1 cellular context compared by ENCODE assay signal in the genomic region with DNA sequence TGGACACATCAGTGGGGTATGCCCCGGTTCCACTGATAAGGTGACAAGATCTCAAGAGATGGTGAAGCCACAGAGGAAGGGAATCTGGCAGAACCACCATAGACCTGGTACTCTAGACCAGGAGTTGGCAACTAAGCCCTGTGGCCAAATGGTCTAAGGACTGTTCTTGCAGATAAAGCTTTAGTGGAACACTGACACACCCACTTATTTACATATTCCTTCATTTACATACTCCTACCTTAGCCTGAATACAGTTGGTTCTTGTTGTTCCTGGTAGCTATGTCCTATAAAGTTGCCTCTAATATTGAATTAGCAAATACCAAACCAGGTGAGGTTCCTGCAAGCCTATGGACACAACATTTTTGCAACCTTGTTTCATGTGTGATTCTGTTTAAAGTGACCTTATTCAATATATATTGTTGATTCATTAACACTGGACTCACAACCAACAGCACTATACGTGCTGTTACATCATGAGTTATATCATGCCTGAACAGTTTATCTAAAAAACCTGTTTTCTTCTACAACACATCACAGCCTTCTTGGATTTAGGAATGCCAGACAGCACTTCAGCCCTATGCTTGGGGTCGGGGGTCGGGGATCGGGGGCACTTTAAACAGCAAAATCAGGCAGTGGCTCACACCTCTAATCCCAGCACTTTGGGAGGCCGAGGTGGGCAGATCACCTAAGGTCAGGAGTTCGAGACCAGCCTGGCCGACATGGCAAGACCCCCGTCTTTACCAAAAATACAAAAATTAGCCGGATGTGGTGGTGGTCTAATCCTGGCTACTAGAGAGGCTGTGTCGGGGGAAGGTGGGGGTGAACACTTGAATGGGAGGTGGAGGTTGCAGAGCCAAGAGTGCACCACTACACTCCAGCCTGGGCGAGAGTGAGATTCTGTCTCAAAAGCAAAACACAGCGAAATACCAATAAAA.
TF ChIP-seq lines count a peak whose summit lies in the region.

No MANE protein-coding gene starts in this region.

TF ChIP-seq in K562, 482 proteins besides CTCF, POLR2A, EP300 and RAD21 (continued from another document and continues in another):
- TF ChIP-seq, protein P1, sequence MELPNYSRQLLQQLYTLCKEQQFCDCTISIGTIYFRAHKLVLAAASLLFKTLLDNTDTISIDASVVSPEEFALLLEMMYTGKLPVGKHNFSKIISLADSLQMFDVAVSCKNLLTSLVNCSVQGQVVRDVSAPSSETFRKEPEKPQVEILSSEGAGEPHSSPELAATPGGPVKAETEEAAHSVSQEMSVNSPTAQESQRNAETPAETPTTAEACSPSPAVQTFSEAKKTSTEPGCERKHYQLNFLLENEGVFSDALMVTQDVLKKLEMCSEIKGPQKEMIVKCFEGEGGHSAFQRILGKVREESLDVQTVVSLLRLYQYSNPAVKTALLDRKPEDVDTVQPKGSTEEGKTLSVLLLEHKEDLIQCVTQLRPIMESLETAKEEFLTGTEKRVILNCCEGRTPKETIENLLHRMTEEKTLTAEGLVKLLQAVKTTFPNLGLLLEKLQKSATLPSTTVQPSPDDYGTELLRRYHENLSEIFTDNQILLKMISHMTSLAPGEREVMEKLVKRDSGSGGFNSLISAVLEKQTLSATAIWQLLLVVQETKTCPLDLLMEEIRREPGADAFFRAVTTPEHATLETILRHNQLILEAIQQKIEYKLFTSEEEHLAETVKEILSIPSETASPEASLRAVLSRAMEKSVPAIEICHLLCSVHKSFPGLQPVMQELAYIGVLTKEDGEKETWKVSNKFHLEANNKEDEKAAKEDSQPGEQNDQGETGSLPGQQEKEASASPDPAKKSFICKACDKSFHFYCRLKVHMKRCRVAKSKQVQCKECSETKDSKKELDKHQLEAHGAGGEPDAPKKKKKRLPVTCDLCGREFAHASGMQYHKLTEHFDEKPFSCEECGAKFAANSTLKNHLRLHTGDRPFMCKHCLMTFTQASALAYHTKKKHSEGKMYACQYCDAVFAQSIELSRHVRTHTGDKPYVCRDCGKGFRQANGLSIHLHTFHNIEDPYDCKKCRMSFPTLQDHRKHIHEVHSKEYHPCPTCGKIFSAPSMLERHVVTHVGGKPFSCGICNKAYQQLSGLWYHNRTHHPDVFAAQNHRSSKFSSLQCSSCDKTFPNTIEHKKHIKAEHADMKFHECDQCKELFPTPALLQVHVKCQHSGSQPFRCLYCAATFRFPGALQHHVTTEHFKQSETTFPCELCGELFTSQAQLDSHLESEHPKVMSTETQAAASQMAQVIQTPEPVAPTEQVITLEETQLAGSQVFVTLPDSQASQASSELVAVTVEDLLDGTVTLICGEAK (IDR thresholded peaks at IDR 0.05), result peak; percentile 84
- TF ChIP-seq, protein P1 (CRISPR knock-in tag; IDR thresholded peaks at IDR 0.05), result peak; percentile 35; the same call in 1 of the 2 replicates
- TF ChIP-seq, protein P2, sequence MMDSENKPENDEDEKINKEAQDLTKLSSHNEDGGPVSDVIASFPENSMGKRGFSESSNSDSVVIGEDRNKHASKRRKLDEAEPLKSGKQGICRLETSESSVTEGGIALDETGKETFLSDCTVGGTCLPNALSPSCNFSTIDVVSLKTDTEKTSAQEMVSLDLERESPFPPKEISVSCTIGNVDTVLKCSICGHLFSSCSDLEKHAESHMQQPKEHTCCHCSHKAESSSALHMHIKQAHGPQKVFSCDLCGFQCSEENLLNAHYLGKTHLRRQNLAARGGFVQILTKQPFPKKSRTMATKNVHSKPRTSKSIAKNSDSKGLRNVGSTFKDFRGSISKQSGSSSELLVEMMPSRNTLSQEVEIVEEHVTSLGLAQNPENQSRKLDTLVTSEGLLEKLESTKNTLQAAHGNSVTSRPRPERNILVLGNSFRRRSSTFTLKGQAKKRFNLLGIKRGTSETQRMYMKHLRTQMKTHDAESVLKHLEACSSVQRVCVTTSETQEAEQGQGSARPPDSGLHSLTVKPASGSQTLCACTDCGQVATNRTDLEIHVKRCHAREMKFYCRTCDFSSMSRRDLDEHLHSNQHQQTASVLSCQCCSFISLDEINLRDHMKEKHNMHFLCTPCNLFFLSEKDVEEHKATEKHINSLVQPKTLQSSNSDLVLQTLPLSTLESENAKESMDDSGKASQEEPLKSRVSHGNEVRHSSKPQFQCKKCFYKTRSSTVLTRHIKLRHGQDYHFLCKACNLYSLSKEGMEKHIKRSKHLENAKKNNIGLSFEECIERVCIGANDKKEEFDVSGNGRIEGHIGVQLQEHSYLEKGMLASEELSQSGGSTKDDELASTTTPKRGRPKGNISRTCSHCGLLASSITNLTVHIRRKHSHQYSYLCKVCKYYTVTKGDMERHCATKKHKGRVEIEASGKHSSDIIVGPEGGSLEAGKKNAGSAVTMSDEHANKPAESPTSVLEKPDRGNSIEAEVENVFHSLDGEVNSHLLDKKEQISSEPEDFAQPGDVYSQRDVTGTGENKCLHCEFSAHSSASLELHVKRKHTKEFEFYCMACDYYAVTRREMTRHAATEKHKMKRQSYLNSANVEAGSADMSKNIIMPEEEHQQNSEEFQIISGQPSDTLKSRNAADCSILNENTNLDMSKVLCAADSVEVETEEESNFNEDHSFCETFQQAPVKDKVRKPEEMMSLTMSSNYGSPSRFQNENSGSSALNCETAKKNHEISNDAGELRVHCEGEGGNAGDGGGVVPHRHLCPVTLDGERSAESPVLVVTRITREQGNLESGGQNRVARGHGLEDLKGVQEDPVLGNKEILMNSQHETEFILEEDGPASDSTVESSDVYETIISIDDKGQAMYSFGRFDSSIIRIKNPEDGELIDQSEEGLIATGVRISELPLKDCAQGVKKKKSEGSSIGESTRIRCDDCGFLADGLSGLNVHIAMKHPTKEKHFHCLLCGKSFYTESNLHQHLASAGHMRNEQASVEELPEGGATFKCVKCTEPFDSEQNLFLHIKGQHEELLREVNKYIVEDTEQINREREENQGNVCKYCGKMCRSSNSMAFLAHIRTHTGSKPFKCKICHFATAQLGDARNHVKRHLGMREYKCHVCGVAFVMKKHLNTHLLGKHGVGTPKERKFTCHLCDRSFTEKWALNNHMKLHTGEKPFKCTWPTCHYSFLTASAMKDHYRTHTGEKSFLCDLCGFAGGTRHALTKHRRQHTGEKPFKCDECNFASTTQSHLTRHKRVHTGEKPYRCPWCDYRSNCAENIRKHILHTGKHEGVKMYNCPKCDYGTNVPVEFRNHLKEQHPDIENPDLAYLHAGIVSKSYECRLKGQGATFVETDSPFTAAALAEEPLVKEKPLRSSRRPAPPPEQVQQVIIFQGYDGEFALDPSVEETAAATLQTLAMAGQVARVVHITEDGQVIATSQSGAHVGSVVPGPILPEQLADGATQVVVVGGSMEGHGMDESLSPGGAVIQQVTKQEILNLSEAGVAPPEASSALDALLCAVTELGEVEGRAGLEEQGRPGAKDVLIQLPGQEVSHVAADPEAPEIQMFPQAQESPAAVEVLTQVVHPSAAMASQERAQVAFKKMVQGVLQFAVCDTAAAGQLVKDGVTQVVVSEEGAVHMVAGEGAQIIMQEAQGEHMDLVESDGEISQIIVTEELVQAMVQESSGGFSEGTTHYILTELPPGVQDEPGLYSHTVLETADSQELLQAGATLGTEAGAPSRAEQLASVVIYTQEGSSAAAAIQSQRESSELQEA (IDR thresholded peaks at IDR 0.05; ENCODE audit: low read depth), result no peak
- peak; percentile 49; the same call in 1 of the 2 replicates for TF ChIP-seq ZKSCAN1 (IDR thresholded peaks at IDR 0.05; ENCODE audit: low read depth, low read length)
- TF ChIP-seq FOXA3 (CRISPR knock-in tag; conservative IDR thresholded peaks at IDR 0.05 in 1 of 2, IDR thresholded peaks at IDR 0.05 in 1 of 2), result peak in 1 of 2 experiments; percentile 89; a peak in 2 of 4 replicates
- TF ChIP-seq TRIM24 (IDR thresholded peaks at IDR 0.05), result no peak
- 0 out of 2 replicates have a peak, but pooled peaks have one; percentile 25 for TF ChIP-seq RAD51 (IDR thresholded peaks at IDR 0.05; ENCODE audit: borderline replicate concordance, low read depth)
- no peak for TF ChIP-seq TOE1 (IDR thresholded peaks at IDR 0.05; ENCODE audit: borderline replicate concordance)
- TF ChIP-seq TOE1 (CRISPR knock-in tag; IDR thresholded peaks at IDR 0.05; ENCODE audit: borderline replicate concordance, low read depth), result peak; percentile 56; the same call in 1 of the 2 replicates
- TF ChIP-seq TCF3 (CRISPR knock-in tag; IDR thresholded peaks at IDR 0.05), result peak; percentile 67
- TF ChIP-seq, protein P3, sequence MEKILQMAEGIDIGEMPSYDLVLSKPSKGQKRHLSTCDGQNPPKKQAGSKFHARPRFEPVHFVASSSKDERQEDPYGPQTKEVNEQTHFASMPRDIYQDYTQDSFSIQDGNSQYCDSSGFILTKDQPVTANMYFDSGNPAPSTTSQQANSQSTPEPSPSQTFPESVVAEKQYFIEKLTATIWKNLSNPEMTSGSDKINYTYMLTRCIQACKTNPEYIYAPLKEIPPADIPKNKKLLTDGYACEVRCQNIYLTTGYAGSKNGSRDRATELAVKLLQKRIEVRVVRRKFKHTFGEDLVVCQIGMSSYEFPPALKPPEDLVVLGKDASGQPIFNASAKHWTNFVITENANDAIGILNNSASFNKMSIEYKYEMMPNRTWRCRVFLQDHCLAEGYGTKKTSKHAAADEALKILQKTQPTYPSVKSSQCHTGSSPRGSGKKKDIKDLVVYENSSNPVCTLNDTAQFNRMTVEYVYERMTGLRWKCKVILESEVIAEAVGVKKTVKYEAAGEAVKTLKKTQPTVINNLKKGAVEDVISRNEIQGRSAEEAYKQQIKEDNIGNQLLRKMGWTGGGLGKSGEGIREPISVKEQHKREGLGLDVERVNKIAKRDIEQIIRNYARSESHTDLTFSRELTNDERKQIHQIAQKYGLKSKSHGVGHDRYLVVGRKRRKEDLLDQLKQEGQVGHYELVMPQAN (IDR thresholded peaks at IDR 0.05; ENCODE audit: borderline replicate concordance), result 0 out of 2 replicates have a peak, but pooled peaks have one; percentile 23
- TF ChIP-seq ZNF253 (CRISPR knock-in tag; conservative IDR thresholded peaks at IDR 0.05), result no peak
- no peak for TF ChIP-seq CHCHD3 (CRISPR knock-in tag; IDR thresholded peaks at IDR 0.05)
- no peak for TF ChIP-seq BACH1 (tag; IDR thresholded peaks at IDR 0.05)
- peak; percentile 41; the same call in 1 of the 2 replicates for TF ChIP-seq RBFOX2 (IDR thresholded peaks at IDR 0.05; ENCODE audit: low read depth, low read length)
- 0 out of 2 replicates have a peak, but pooled peaks have one; percentile 35 for TF ChIP-seq KLF10 (CRISPR knock-in tag; IDR thresholded peaks at IDR 0.05)
- TF ChIP-seq, protein P4, sequence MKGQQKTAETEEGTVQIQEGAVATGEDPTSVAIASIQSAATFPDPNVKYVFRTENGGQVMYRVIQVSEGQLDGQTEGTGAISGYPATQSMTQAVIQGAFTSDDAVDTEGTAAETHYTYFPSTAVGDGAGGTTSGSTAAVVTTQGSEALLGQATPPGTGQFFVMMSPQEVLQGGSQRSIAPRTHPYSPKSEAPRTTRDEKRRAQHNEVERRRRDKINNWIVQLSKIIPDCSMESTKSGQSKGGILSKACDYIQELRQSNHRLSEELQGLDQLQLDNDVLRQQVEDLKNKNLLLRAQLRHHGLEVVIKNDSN (CRISPR knock-in tag; IDR thresholded peaks at IDR 0.05), result no peak; the same call in 1 of the 2 replicates
- TF ChIP-seq, protein P5, sequence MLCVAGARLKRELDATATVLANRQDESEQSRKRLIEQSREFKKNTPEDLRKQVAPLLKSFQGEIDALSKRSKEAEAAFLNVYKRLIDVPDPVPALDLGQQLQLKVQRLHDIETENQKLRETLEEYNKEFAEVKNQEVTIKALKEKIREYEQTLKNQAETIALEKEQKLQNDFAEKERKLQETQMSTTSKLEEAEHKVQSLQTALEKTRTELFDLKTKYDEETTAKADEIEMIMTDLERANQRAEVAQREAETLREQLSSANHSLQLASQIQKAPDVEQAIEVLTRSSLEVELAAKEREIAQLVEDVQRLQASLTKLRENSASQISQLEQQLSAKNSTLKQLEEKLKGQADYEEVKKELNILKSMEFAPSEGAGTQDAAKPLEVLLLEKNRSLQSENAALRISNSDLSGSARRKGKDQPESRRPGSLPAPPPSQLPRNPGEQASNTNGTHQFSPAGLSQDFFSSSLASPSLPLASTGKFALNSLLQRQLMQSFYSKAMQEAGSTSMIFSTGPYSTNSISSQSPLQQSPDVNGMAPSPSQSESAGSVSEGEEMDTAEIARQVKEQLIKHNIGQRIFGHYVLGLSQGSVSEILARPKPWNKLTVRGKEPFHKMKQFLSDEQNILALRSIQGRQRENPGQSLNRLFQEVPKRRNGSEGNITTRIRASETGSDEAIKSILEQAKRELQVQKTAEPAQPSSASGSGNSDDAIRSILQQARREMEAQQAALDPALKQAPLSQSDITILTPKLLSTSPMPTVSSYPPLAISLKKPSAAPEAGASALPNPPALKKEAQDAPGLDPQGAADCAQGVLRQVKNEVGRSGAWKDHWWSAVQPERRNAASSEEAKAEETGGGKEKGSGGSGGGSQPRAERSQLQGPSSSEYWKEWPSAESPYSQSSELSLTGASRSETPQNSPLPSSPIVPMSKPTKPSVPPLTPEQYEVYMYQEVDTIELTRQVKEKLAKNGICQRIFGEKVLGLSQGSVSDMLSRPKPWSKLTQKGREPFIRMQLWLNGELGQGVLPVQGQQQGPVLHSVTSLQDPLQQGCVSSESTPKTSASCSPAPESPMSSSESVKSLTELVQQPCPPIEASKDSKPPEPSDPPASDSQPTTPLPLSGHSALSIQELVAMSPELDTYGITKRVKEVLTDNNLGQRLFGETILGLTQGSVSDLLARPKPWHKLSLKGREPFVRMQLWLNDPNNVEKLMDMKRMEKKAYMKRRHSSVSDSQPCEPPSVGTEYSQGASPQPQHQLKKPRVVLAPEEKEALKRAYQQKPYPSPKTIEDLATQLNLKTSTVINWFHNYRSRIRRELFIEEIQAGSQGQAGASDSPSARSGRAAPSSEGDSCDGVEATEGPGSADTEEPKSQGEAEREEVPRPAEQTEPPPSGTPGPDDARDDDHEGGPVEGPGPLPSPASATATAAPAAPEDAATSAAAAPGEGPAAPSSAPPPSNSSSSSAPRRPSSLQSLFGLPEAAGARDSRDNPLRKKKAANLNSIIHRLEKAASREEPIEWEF (CRISPR knock-in tag; IDR thresholded peaks at IDR 0.05), result no peak
- no peak for TF ChIP-seq MCM3 (IDR thresholded peaks at IDR 0.05)
- TF ChIP-seq ZNF133 (CRISPR knock-in tag; IDR thresholded peaks at IDR 0.05), result no peak
- TF ChIP-seq MAFF (IDR thresholded peaks at IDR 0.05; ENCODE audit: low read length), result no peak
